22 cellular contexts compared by ENCODE assay signal in genomic region chrX:1734806-1735205, GRCh38.
"Had no signal": no experiment of that assay in that cellular context is flagged by ENCODE, and none has a peak within 500 bp of the region (broad histone marks: within the 10 kb centered on the region; RNA-seq: fewer than 3 reads in every experiment).

No MANE protein-coding gene starts in this region.

- H3K4me1 Mint-ChIP-seq: activated B cell treated with CpG ODN at 0.5 μM for 24 hours; activated CD8-positive, alpha-beta memory T cell treated with anti-CD3 and anti-CD28 coated beads, Interleukin-2, amount 10 ng/mL, durations not matched to agents 7 days and 5 days had no signal

- H3K4me3 Mint-ChIP-seq: activated B cell treated with CpG ODN at 0.5 μM for 24 hours; activated CD8-positive, alpha-beta memory T cell treated with anti-CD3 and anti-CD28 coated beads, Interleukin-2, amount 10 ng/mL, durations not matched to agents 7 days and 5 days; activated CD8-positive, alpha-beta T cell treated with anti-CD3 and anti-CD28 coated beads for 36 hours; activated T-cell treated with anti-CD3 and anti-CD28 coated beads, Interleukin-2, amount 50 U/mL, for 72 hours; nephron progenitor cell had no signal

- H3K27me3 Mint-ChIP-seq: activated B cell treated with CpG ODN at 0.5 μM for 24 hours; activated CD8-positive, alpha-beta memory T cell treated with anti-CD3 and anti-CD28 coated beads, Interleukin-2, amount 10 ng/mL, durations not matched to agents 7 days and 5 days; activated CD8-positive, alpha-beta T cell treated with anti-CD3 and anti-CD28 coated beads for 36 hours had no signal

- DNase-seq: activated B cell treated with CpG ODN at 0.5 μM for 24 hours; activated CD4-positive, alpha-beta T cell treated with anti-CD3 and anti-CD28 coated beads, Interleukin-2, amount 50 U/mL, for 1 hour; activated CD8-positive, alpha-beta memory T cell treated with anti-CD3 and anti-CD28 coated beads, Interleukin-2, amount 10 ng/mL, durations not matched to agents 7 days and 5 days; activated CD8-positive, alpha-beta T cell treated with anti-CD3 and anti-CD28 coated beads for 36 hours; activated naive CD4-positive, alpha-beta T cell; activated T-cell treated with anti-CD3 and anti-CD28 coated beads for 4 hours; activated T-cell treated with anti-CD3 and anti-CD28 coated beads, Interleukin-2, amount 50 U/mL, for 72 hours; central memory CD4-positive, alpha-beta T cell; colonic mucosa; effector memory CD4-positive, alpha-beta T cell; islet precursor cell; left ventricle myocardium inferior; mucosa of descending colon; nephron progenitor cell; right lobe of liver; stimulated activated CD4-positive, alpha-beta T cell treated with anti-CD3 and anti-CD28 coated beads, Interleukin-2, amount 100 ng/mL, for 48 hours; stomach; T-helper 2 cell; thyroid gland; upper lobe of left lung had no signal

- H3K27ac Mint-ChIP-seq: activated B cell treated with CpG ODN at 0.5 μM for 24 hours; activated CD8-positive, alpha-beta memory T cell treated with anti-CD3 and anti-CD28 coated beads, Interleukin-2, amount 10 ng/mL, durations not matched to agents 7 days and 5 days; activated CD8-positive, alpha-beta T cell treated with anti-CD3 and anti-CD28 coated beads for 36 hours; activated T-cell treated with anti-CD3 and anti-CD28 coated beads, Interleukin-2, amount 50 U/mL, for 72 hours; nephron progenitor cell had no signal

- ATAC-seq: activated CD8-positive, alpha-beta T cell treated with anti-CD3 and anti-CD28 coated beads for 36 hours; activated naive CD4-positive, alpha-beta T cell treated with anti-CD3 and anti-CD28 coated beads, Interleukin-2, amount 50 U/mL, for 72 hours; activated T-cell treated with anti-CD3 and anti-CD28 coated beads, Interleukin-2, amount 50 U/mL, for 72 hours; gastroesophageal sphincter; mucosa of descending colon; right lobe of liver had no signal
